2 cellular contexts compared by ENCODE assay signal in genomic region chr7:5491251-5492044, GRCh38.
TF ChIP-seq lines count a peak whose summit lies in the region.

No MANE protein-coding gene starts in this region.

TF ChIP-seq in SK-N-SH, 30 proteins besides CTCF, POLR2A, EP300 and RAD21 (continued from another document and continues in another):
- TF ChIP-seq IRF3 (IDR thresholded peaks at IDR 0.05; ENCODE audit: low read depth, low read length) (no peak), GATA2 (CRISPR knock-in tag; IDR thresholded peaks at IDR 0.05) (peak; percentile 79), PBX3 (IDR thresholded peaks at IDR 0.05) (no peak), POLR2AphosphoS5 (IDR thresholded peaks at IDR 0.05; ENCODE audit: low read depth, low read length) (no peak), FOXM1 (IDR thresholded peaks at IDR 0.05; ENCODE audit: low read depth) (no peak), REST (IDR thresholded peaks at IDR 0.05; ENCODE audit: low read depth, low read length) (no peak), NRF1 (IDR thresholded peaks at IDR 0.05; ENCODE audit: low read depth, low read length) (no peak), MXI1 (IDR thresholded peaks at IDR 0.05; ENCODE audit: low read depth, low read length) (peak; percentile 68; the same call in 1 of the 2 replicates), TAF1 (IDR thresholded peaks at IDR 0.05; ENCODE audit: borderline replicate concordance, low read depth, low read length) (no peak), EZH2phosphoT487 (IDR thresholded peaks at IDR 0.05; ENCODE audit: borderline replicate concordance, low read depth) (no peak), CHD2 (IDR thresholded peaks at IDR 0.05; ENCODE audit: low read length, partially characterized antibody) (peak; percentile 69), RFX5 (IDR thresholded peaks at IDR 0.05; ENCODE audit: low read length) (no peak), USF1 (IDR thresholded peaks at IDR 0.05; ENCODE audit: borderline replicate concordance, low read depth) (no peak), MAX (IDR thresholded peaks at IDR 0.05; ENCODE audit: low read depth) (no peak), GABPA (IDR thresholded peaks at IDR 0.05; ENCODE audit: low read depth) (no peak), TEAD4 (IDR thresholded peaks at IDR 0.05; ENCODE audit: borderline replicate concordance, insufficient read depth) (no peak), JUND (IDR thresholded peaks at IDR 0.05) (no peak), FOSL2 (IDR thresholded peaks at IDR 0.05; ENCODE audit: borderline replicate concordance, low read depth) (no peak), USF2 (IDR thresholded peaks at IDR 0.05; ENCODE audit: borderline replicate concordance, low read depth, low read length) (no peak), ELF1 (IDR thresholded peaks at IDR 0.05) (no peak), RCOR1 (IDR thresholded peaks at IDR 0.05; ENCODE audit: low read length) (peak; percentile 38; the same call in 1 of the 2 replicates), MEF2A (IDR thresholded peaks at IDR 0.05; ENCODE audit: borderline replicate concordance, low read depth) (no peak)

TF ChIP-seq in SK-N-SH treated with all-trans-retinoic acid at 6 μM for 48 hours, 23 proteins besides CTCF, POLR2A, EP300 and RAD21 (continued from another document):
- TF ChIP-seq TSHZ2 (CRISPR knock-in tag; IDR thresholded peaks at IDR 0.05): no peak
- no peak for TF ChIP-seq TCF4 (CRISPR knock-in tag; IDR thresholded peaks at IDR 0.05; ENCODE audit: borderline replicate concordance)
- TF ChIP-seq SNAI2 (CRISPR knock-in tag; IDR thresholded peaks at IDR 0.05): no peak
- no peak for TF ChIP-seq CREB5 (CRISPR knock-in tag; IDR thresholded peaks at IDR 0.05; ENCODE audit: low read depth)
- TF ChIP-seq PATZ1 (CRISPR knock-in tag; IDR thresholded peaks at IDR 0.05; ENCODE audit: borderline replicate concordance): no peak
- no peak for TF ChIP-seq ZNF70 (CRISPR knock-in tag; IDR thresholded peaks at IDR 0.05)
- no peak for TF ChIP-seq ZFP30 (CRISPR knock-in tag; IDR thresholded peaks at IDR 0.05)
- TF ChIP-seq TOX (CRISPR knock-in tag; IDR thresholded peaks at IDR 0.05; ENCODE audit: borderline replicate concordance): no peak
- TF ChIP-seq ZNF8 (CRISPR knock-in tag; IDR thresholded peaks at IDR 0.05): no peak
- TF ChIP-seq PPARA (CRISPR knock-in tag; IDR thresholded peaks at IDR 0.05; ENCODE audit: borderline replicate concordance): no peak
- TF ChIP-seq RARB (CRISPR knock-in tag; IDR thresholded peaks at IDR 0.05): no peak
- no peak for TF ChIP-seq ARNTL (CRISPR knock-in tag; IDR thresholded peaks at IDR 0.05; ENCODE audit: borderline replicate concordance, low read depth)
- no peak for TF ChIP-seq ESRRG (CRISPR knock-in tag; IDR thresholded peaks at IDR 0.05)
- no peak for TF ChIP-seq OSR1 (CRISPR knock-in tag; IDR thresholded peaks at IDR 0.05)
- TF ChIP-seq ZFP3 (CRISPR knock-in tag; IDR thresholded peaks at IDR 0.05): no peak
